ENCODE assay signal across 16 cellular contexts in genomic region chr7:151579642-151580041, GRCh38.
"Had no signal": no experiment of that assay in that cellular context is flagged by ENCODE, and none has a peak within 500 bp of the region (broad histone marks: within the 10 kb centered on the region; RNA-seq: fewer than 3 reads in every experiment).

No MANE protein-coding gene starts in this region.

- H3K27me3 ChIP-seq: adrenal gland, heart left ventricle, sigmoid colon, suprapubic skin, upper lobe of right lung had no signal

- H3K9me3 ChIP-seq: adrenal gland, psoas muscle, suprapubic skin had no signal

- H3K4me3 ChIP-seq: adrenal gland, heart left ventricle, left ventricle myocardium inferior, psoas muscle, sigmoid colon, suprapubic skin, upper lobe of right lung had no signal

- ATAC-seq: activated T-helper 17 cell treated with anti-CD3 and anti-CD28 coated beads, Interleukin-2, amount 50 U/mL, for 72 hours; esophagus mucosa; heart left ventricle; psoas muscle; stimulated activated naive B cell treated with anti-CD40 and anti-IgM and Interleukin-4, amounts not matched to agents 10 μg/mL and 1 μg/mL and 100 μg/mL, for 72 hours; upper lobe of right lung had no signal

- DNase-seq: activated CD4-positive, alpha-beta T cell treated with anti-CD3 and anti-CD28 coated beads, Interleukin-2, amount 50 U/mL, for 1 hour; activated naive CD4-positive, alpha-beta T cell treated with anti-CD3 and anti-CD28 coated beads, Interleukin-2, amount 10 ng/mL, durations not matched to agents 7 days and 5 days; activated T-cell treated with anti-CD3 and anti-CD28 coated beads for 4 hours; adrenal gland; endodermal cell; heart left ventricle; islet precursor cell; left ventricle myocardium inferior; psoas muscle; sigmoid colon; stimulated activated CD4-positive, alpha-beta T cell treated with anti-CD3 and anti-CD28 coated beads, Interleukin-2, amount 100 ng/mL, for 24 hours; stimulated activated naive B cell treated with anti-CD40 and anti-IgM and Interleukin-4, amounts not matched to agents 10 μg/mL and 1 μg/mL and 100 μg/mL, for 72 hours; upper lobe of right lung had no signal

- H3K4me1 ChIP-seq: adrenal gland, heart left ventricle, psoas muscle, sigmoid colon, suprapubic skin, upper lobe of right lung had no signal

- H3K27ac ChIP-seq: adrenal gland, heart left ventricle, left ventricle myocardium inferior, psoas muscle, sigmoid colon, suprapubic skin, upper lobe of right lung had no signal

- H3K36me3 ChIP-seq: adrenal gland, sigmoid colon, suprapubic skin, upper lobe of right lung had no signal
